Comparison of ENCODE assay signal across 20 cellular contexts in the genomic region with DNA sequence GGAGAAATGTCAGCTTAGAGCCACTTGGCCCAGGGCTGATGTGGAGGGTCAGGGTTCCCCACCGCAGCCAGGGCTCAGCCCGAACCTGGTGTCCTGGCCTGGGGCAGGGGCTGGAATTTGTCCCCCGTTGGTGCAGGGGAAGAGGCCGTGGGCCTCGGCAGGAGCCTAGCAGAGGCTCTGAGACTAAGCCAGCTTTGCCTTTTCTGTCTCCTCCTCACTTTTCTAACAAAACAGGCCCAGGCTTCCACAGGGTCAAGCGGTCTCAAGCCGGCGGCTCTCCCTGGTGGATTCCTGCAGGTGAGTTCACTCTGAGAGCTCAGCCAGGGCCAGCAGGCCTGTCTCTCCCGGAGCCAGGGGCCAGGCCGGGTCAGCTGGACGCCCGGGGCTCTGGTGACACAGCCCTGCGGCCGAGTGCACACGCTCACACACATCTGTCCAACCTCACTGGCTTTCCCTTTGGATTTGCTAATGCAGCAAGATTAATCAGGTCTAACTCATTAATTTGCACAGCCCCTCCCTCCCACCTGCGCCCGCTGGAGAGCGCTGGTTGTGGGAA. TPM values are rescaled to one million over a fixed set of nuclear protein-coding genes. Genes with fewer than 3 reads are reported as not detected.
DNase-seq lines count a peak whose midpoint lies in the region; ATAC-seq and TF ChIP-seq lines count a peak whose summit lies in the region.
"Had no signal": no experiment of that assay in that cellular context is flagged by ENCODE, and none has a peak within 500 bp of the region (broad histone marks: within the 10 kb centered on the region; RNA-seq: fewer than 3 reads in every experiment).

No MANE protein-coding gene starts in this region.

- TF ChIP-seq POLR2A in right lobe of liver (IDR thresholded peaks at IDR 0.05): no peak

- intact Hi-C loops in left ventricle myocardium superior (cut with micrococcal nuclease) (no loop called here), right lobe of liver (cut with DNase I) (no loop called here)

- TF ChIP-seq CTCF in right atrium auricular region (IDR thresholded peaks at IDR 0.05) (no peak), brain (conservative IDR thresholded peaks at IDR 0.05) (no peak), right lobe of liver (IDR thresholded peaks at IDR 0.05) (no peak)

- H3K27me3 ChIP-seq in right atrium auricular region: peaks cover 0 to 8% of the 10 kb centered on the region in 2 donors
- no peaks in the 10 kb centered on the region for H3K27me3 ChIP-seq in right lobe of liver

- H3K4me3 Mint-ChIP-seq in brain: peak overlapping the region in 2 of 5 experiments; percentile 12 to 56
- no peak overlapping the region for H3K4me3 Mint-ChIP-seq in stimulated activated naive B cell treated with anti-CD40 and anti-IgM and Interleukin-4, amounts not matched to agents 10 μg/mL and 1 μg/mL and 100 μg/mL, for 72 hours

- H3K9me3 ChIP-seq in right atrium auricular region (no peaks in the 10 kb centered on the region), right lobe of liver (no peaks in the 10 kb centered on the region)
- H3K9me3 ChIP-seq: A549, HAP-1 had no signal

- H3K27ac ChIP-seq in right atrium auricular region (no peak overlapping the region), right lobe of liver (peak overlapping the region; percentile 67 to 97 (median 78))
- H3K27ac ChIP-seq: A549, SK-N-MC had no signal

- ATAC-seq in left ventricle myocardium superior (no peak), right lobe of liver (peak; percentile 40 to 73 (median 49)), HG02588 (IDR thresholded peaks at IDR 0.05; ENCODE audit: unreplicated experiment) (no peak)
- no peak for ATAC-seq in stimulated activated naive B cell treated with anti-CD40 and anti-IgM and Interleukin-4, amounts not matched to agents 10 μg/mL and 1 μg/mL and 100 μg/mL, for 72 hours (replicated peaks)
- ATAC-seq: A549, GM12878, Panc1 had no signal

- DNase-seq in left ventricle myocardium superior (peak; percentile 20), right atrium auricular region (ENCODE audit: low spot score) (no peak), right lobe of liver (peak in 2 of 3 donors; percentile 80 to 84), iPS-NIHi7 (ENCODE audit: extremely low spot score) (no peak)
- no peak for DNase-seq in stimulated activated naive B cell treated with anti-CD40 and anti-IgM and Interleukin-4, amounts not matched to agents 10 μg/mL and 1 μg/mL and 100 μg/mL, for 72 hours
- no peak for DNase-seq in stimulated activated naive CD4-positive, alpha-beta T cell treated with Interleukin-2 at 50 U/mL for 16 hours (lab: John Stamatoyannopoulos, UW)
- DNase-seq: C1 segment of cervical spinal cord, GDM1, KBM-7, NCI-H1048, NCI-H187 treated with DMSO at 0.1 percent for 48 hours, NCI-H446 treated with DMSO at 0.1 percent for 48 hours, NCI-H774 had no signal

- peaks cover 0 to 16% of the 10 kb centered on the region in 2 donors for H3K4me1 ChIP-seq in right atrium auricular region
- peaks cover 0 to 26% (median 11%) of the 10 kb centered on the region in 4 donors for H3K4me1 ChIP-seq in right lobe of liver
- H3K4me1 ChIP-seq: HAP-1 had no signal

- WGBS in right lobe of liver (ENCODE audit: insufficient coverage, low coverage, low lambda C conversion rate, missing lambda C conversion rate): no CpG with 5 or more reads among the region's 18 CpGs

- H3K27ac Mint-ChIP-seq in brain: peak overlapping the region in 3 of 5 experiments; percentile 77 to 94 (median 82)
- H3K27ac Mint-ChIP-seq in stimulated activated naive B cell treated with anti-CD40 and anti-IgM and Interleukin-4, amounts not matched to agents 10 μg/mL and 1 μg/mL and 100 μg/mL, for 72 hours: peak overlapping the region; percentile 71

- H3K36me3 ChIP-seq in right atrium auricular region: no peaks in the 10 kb centered on the region
- H3K36me3 ChIP-seq in right lobe of liver: no peaks in the 10 kb centered on the region
- H3K36me3 ChIP-seq: HAP-1 had no signal

- H3K27me3 Mint-ChIP-seq in brain: peaks cover 6% of the 10 kb centered on the region
- peaks cover 39 to 59% of the 10 kb centered on the region in 2 donors for H3K27me3 Mint-ChIP-seq in stimulated activated naive B cell treated with anti-CD40 and anti-IgM and Interleukin-4, amounts not matched to agents 10 μg/mL and 1 μg/mL and 100 μg/mL, for 72 hours

- peaks cover 0 to 5% (median 0%) of the 10 kb centered on the region in 5 experiments for H3K9me3 Mint-ChIP-seq in brain
- no peaks in the 10 kb centered on the region for H3K9me3 Mint-ChIP-seq in stimulated activated naive B cell treated with anti-CD40 and anti-IgM and Interleukin-4, amounts not matched to agents 10 μg/mL and 1 μg/mL and 100 μg/mL, for 72 hours

- H3K36me3 Mint-ChIP-seq in brain: no peaks in the 10 kb centered on the region
- H3K36me3 Mint-ChIP-seq in stimulated activated naive B cell treated with anti-CD40 and anti-IgM and Interleukin-4, amounts not matched to agents 10 μg/mL and 1 μg/mL and 100 μg/mL, for 72 hours: peaks cover 0 to 3% of the 10 kb centered on the region in 2 donors

- H3K4me3 ChIP-seq in right atrium auricular region (no peak overlapping the region), right lobe of liver (peak overlapping the region; percentile 30 to 65 (median 42))
- H3K4me3 ChIP-seq: A549, GM12878, HAP-1, SK-N-MC had no signal

- H3K4me1 Mint-ChIP-seq in brain: peaks cover 53% of the 10 kb centered on the region
- H3K4me1 Mint-ChIP-seq in stimulated activated naive B cell treated with anti-CD40 and anti-IgM and Interleukin-4, amounts not matched to agents 10 μg/mL and 1 μg/mL and 100 μg/mL, for 72 hours: peaks cover 5 to 6% of the 10 kb centered on the region in 2 donors

RNA-seq across cellular contexts. Expression of a gene that starts 2.9 kb away (rescaled TPM):
- total RNA-seq in left ventricle myocardium superior (1.8 TPM), right atrium auricular region (not detected), right lobe of liver (100 to 1,000 TPM in 1 of 6 experiments, 10 to 100 TPM in 3, 1 to 10 TPM in 2; 4.6 to 165 (median 26.8) TPM)
- polyA plus RNA-seq in brain (ENCODE audit: insufficient read depth, low read depth, low replicate concordance): 6.4 TPM

Comparison
In these comparisons a context has a peak if more than half of its experiments do, and no peak if none do; other contexts are left out.
1. DNase-seq: peak in left ventricle myocardium superior (single experiment) and right lobe of liver (2 of 3); none in right atrium auricular region (single experiment), stimulated activated naive B cell treated with anti-CD40 and anti-IgM and Interleukin-4, amounts not matched to agents 10 μg/mL and 1 μg/mL and 100 μg/mL, for 72 hours (single experiment), iPS-NIHi7 (single experiment) and stimulated activated naive CD4-positive, alpha-beta T cell treated with Interleukin-2 at 50 U/mL for 16 hours (single experiment).
2. ATAC-seq: peak in right lobe of liver (4 of 4); none in left ventricle myocardium superior (single experiment), stimulated activated naive B cell treated with anti-CD40 and anti-IgM and Interleukin-4, amounts not matched to agents 10 μg/mL and 1 μg/mL and 100 μg/mL, for 72 hours (0 of 2) and HG02588 (single experiment).
3. H3K27ac ChIP-seq: peak in right lobe of liver (3 of 3); none in right atrium auricular region (0 of 2).
4. H3K4me3 ChIP-seq: peak in right lobe of liver (3 of 3); none in right atrium auricular region (0 of 2).